9 cellular contexts compared by ENCODE assay signal in the genomic region with DNA sequence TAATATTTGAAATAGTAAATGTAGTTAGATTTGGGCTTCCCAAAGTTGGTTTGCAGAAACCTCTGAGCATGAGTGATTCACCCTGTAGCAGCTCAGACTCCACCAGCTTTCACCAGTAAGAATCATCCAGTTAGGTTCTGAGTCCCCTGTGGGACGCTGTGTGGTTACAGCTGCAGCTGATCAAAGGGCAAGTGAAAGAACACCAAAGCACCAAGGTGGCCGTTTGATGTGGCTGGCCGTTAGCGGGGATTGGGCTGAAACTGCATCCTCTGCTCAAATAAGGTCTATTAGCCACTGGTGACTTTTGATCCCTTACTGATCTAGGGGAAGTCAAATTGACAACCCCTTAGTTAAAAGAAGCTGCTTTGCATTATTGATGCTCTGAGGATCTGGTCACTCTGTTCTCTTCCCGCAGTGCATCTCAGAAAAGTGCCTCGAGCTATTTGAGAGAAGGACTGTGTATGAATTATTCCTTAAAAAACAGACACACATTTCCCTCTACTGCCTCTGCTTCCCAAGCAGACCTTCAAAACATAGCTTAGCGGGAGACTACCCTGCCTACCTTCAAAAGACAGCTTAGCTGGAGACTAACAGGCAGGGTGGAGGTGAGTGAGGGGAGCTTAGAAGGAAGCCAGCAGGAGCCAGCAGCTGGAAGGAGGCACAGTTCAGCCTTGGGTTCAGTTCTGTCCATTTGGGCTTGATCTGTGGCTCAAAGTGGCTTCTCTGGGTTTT. TPM values are rescaled to one million over a fixed set of nuclear protein-coding genes. Genes with fewer than 3 reads are reported as not detected.
DNase-seq lines count a peak whose midpoint lies in the region; ATAC-seq and TF ChIP-seq lines count a peak whose summit lies in the region.
"Had no signal": no experiment of that assay in that cellular context is flagged by ENCODE, and none has a peak within 500 bp of the region (broad histone marks: within the 10 kb centered on the region; RNA-seq: fewer than 3 reads in every experiment).

No MANE protein-coding gene starts in this region.

- H3K4me3 ChIP-seq in BE2C (ENCODE audit: low read depth, low read length) (no peak overlapping the region), tibial artery (no peak overlapping the region)

- H3K9me3 ChIP-seq in BE2C (no peaks in the 10 kb centered on the region), tibial artery (no peaks in the 10 kb centered on the region)

- DNase-seq in activated CD8-positive, alpha-beta memory T cell treated with anti-CD3 and anti-CD28 coated beads for 24 hours = peak; percentile 75
- DNase-seq in naive B cell = no peak
- DNase-seq in DMS114 treated with DMSO at 0.1 percent for 48 hours (lab: John Stamatoyannopoulos, UW; ENCODE audit: unreplicated experiment) = no peak
- no peak for DNase-seq in BE2C
- DNase-seq in tibial artery = no peak
- no peak for DNase-seq in NOMO-1 (lab: John Stamatoyannopoulos, UW; ENCODE audit: unreplicated experiment in 2 of 2)

- H3K27me3 ChIP-seq in BE2C (peaks cover 5% of the 10 kb centered on the region), tibial artery (peaks cover 0 to 27% of the 10 kb centered on the region in 2 donors)

- no peak overlapping the region for H3K27ac Mint-ChIP-seq in naive B cell

- H3K36me3 ChIP-seq in BE2C = no peaks in the 10 kb centered on the region
- H3K36me3 ChIP-seq in tibial artery = no peaks in the 10 kb centered on the region

- intact Hi-C loops in tibial artery (cut with DNase I; ENCODE audit: low total_unique reads) = no loop called here

- H3K27me3 Mint-ChIP-seq in naive B cell = peaks cover 24 to 28% (median 26%) of the 10 kb centered on the region in 3 donors

- peaks cover 17 to 32% (median 29%) of the 10 kb centered on the region in 3 donors for H3K4me1 Mint-ChIP-seq in naive B cell

- no peaks in the 10 kb centered on the region for H3K9me3 Mint-ChIP-seq in naive B cell

- no peak overlapping the region for H3K27ac ChIP-seq in tibial artery
- H3K27ac ChIP-seq: parathyroid adenoma had no signal

- peaks cover 0 to 3% of the 10 kb centered on the region in 2 donors for H3K36me3 Mint-ChIP-seq in naive B cell

- ATAC-seq in GM19397 (IDR thresholded peaks at IDR 0.05; ENCODE audit: unreplicated experiment) (peak; percentile 93), HG03378 (IDR thresholded peaks at IDR 0.05; ENCODE audit: unreplicated experiment) (peak; percentile 94), naive B cell (ENCODE audit: low read depth in 2 of 2) (peak; percentile 52 to 74)

- H3K4me1 ChIP-seq in BE2C (no peaks in the 10 kb centered on the region; the same call in 1 of the 2 replicates), tibial artery (peaks cover 0 to 7% (median 5%) of the 10 kb centered on the region in 4 donors)

- TF ChIP-seq CTCF in BE2C (IDR thresholded peaks at IDR 0.05; ENCODE audit: low read depth, low read length) (no peak), tibial artery (IDR thresholded peaks at IDR 0.05) (no peak)

- H3K4me3 Mint-ChIP-seq in naive B cell = peak overlapping the region in 2 of 8 donors; percentile 5 to 11

RNA-seq across cellular contexts. Expression of gene ABHD12B, which starts 3.7 kb away (rescaled TPM):
- polyA plus RNA-seq in naive B cell (ENCODE audit: low read depth in 6 of 6) = not detected
- polyA plus RNA-seq in BE2C (2012; ENCODE audit: insufficient read depth, insufficient read length, low read depth) = not detected

RNA-seq across cellular contexts. Expression of gene NIN, which starts 44.6 kb away (rescaled TPM):
- 100 to 1,000 TPM in 1 of 6 donors, 10 to 100 TPM in 5; 20.2 to 100 (median 51.1) TPM for polyA plus RNA-seq in naive B cell (ENCODE audit: low read depth in 6 of 6)
- 9.4 TPM for polyA plus RNA-seq in BE2C (2012; ENCODE audit: insufficient read depth, insufficient read length, low read depth)
